In the genomic region with DNA sequence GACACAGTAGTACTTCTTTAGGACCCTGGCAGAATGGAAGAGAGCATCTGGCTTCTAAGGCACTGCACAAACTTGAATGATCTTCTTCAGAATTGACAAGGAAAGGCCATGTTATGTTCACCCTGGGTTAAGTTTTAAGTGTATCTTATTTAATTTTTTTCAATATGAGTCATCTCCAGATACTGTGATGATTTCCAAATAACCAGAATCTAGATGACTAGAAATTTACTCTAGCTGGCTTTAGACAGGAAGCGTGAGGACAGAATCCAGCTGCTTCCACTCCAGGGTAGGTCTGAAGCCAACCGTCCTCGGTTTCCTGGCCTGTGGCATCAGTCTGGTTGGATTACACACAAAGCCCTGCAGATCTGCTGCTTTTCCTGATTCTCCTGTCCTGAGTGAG, we compare ENCODE assay signal across 7 cellular contexts.
DNase-seq lines count a peak whose midpoint lies in the region; ATAC-seq and TF ChIP-seq lines count a peak whose summit lies in the region.
"Not testable (repeated sequence)": the region's sequence is repeated elsewhere in the genome, so short reads cannot be mapped to it uniquely, and the experiment has no call there.

No MANE protein-coding gene starts in this region.

- H3K9me3 Mint-ChIP-seq in T-helper 1 cell treated with Interleukin-12 subunit alpha and Interleukin-12 subunit beta and Interleukin-4 antibody, amounts not matched to agents 30 μg/mL and 1 μg/mL, for 36 hours; activated CD8-positive, alpha-beta T cell treated with anti-CD3 and anti-CD28 coated beads for 36 hours; activated naive CD4-positive, alpha-beta T cell treated with anti-CD3 and anti-CD28 coated beads, Interleukin-2, amount 10 ng/mL, durations not matched to agents 7 days and 5 days; naive thymus-derived CD4-positive, alpha-beta T cell; stimulated activated memory B cell treated with anti-CD40 and anti-IgM and Interleukin-4, amounts not matched to agents 10 μg/mL and 1 μg/mL and 100 μg/mL, for 72 hours: not testable (repeated sequence)

- H3K27ac ChIP-seq in fibroblast of lung (ENCODE audit: insufficient read depth, low read length) = peak overlapping the region; percentile 9
- not testable (repeated sequence) for H3K27ac ChIP-seq in naive thymus-derived CD4-positive, alpha-beta T cell (ENCODE audit: low read depth, low read length)

- peaks cover 19% of the 10 kb centered on the region for H3K4me1 Mint-ChIP-seq in T-helper 1 cell treated with Interleukin-12 subunit alpha and Interleukin-12 subunit beta and Interleukin-4 antibody, amounts not matched to agents 30 μg/mL and 1 μg/mL, for 36 hours (ENCODE audit: low read depth)
- peaks cover 14% of the 10 kb centered on the region for H3K4me1 Mint-ChIP-seq in activated CD8-positive, alpha-beta T cell treated with anti-CD3 and anti-CD28 coated beads for 36 hours (ENCODE audit: low read depth)
- peaks cover 23% of the 10 kb centered on the region for H3K4me1 Mint-ChIP-seq in activated naive CD4-positive, alpha-beta T cell treated with anti-CD3 and anti-CD28 coated beads, Interleukin-2, amount 10 ng/mL, durations not matched to agents 7 days and 5 days
- H3K4me1 Mint-ChIP-seq in naive thymus-derived CD4-positive, alpha-beta T cell = peaks cover 0 to 20% (median 0%) of the 10 kb centered on the region in 7 donors
- not testable (repeated sequence) for H3K4me1 Mint-ChIP-seq in stimulated activated memory B cell treated with anti-CD40 and anti-IgM and Interleukin-4, amounts not matched to agents 10 μg/mL and 1 μg/mL and 100 μg/mL, for 72 hours

- H3K27me3 ChIP-seq in fibroblast of lung (ENCODE audit: control insufficient read depth, insufficient read depth, low read length); naive thymus-derived CD4-positive, alpha-beta T cell (ENCODE audit: control insufficient read depth in 2 of 2, insufficient read depth in 2 of 2, low read length in 2 of 2): not testable (repeated sequence)

- peak overlapping the region; percentile 77 for H3K27ac Mint-ChIP-seq in T-helper 1 cell treated with Interleukin-12 subunit alpha and Interleukin-12 subunit beta and Interleukin-4 antibody, amounts not matched to agents 30 μg/mL and 1 μg/mL, for 36 hours
- not testable (repeated sequence) for H3K27ac Mint-ChIP-seq in activated CD8-positive, alpha-beta T cell treated with anti-CD3 and anti-CD28 coated beads for 36 hours; activated naive CD4-positive, alpha-beta T cell treated with anti-CD3 and anti-CD28 coated beads, Interleukin-2, amount 10 ng/mL, durations not matched to agents 7 days and 5 days; stimulated activated memory B cell treated with anti-CD40 and anti-IgM and Interleukin-4, amounts not matched to agents 10 μg/mL and 1 μg/mL and 100 μg/mL, for 72 hours
- H3K27ac Mint-ChIP-seq in naive thymus-derived CD4-positive, alpha-beta T cell = peak overlapping the region in 1 of 9 donors; percentile 54

- not testable (repeated sequence) for H4K20me1 ChIP-seq in fibroblast of lung (ENCODE audit: control insufficient read depth, extremely low read depth, insufficient read depth, low read length)

- peaks cover 13% of the 10 kb centered on the region for H3K36me3 Mint-ChIP-seq in T-helper 1 cell treated with Interleukin-12 subunit alpha and Interleukin-12 subunit beta and Interleukin-4 antibody, amounts not matched to agents 30 μg/mL and 1 μg/mL, for 36 hours (ENCODE audit: low read depth)
- not testable (repeated sequence) for H3K36me3 Mint-ChIP-seq in activated CD8-positive, alpha-beta T cell treated with anti-CD3 and anti-CD28 coated beads for 36 hours (ENCODE audit: low read depth); stimulated activated memory B cell treated with anti-CD40 and anti-IgM and Interleukin-4, amounts not matched to agents 10 μg/mL and 1 μg/mL and 100 μg/mL, for 72 hours
- H3K36me3 Mint-ChIP-seq in activated naive CD4-positive, alpha-beta T cell treated with anti-CD3 and anti-CD28 coated beads, Interleukin-2, amount 10 ng/mL, durations not matched to agents 7 days and 5 days = peaks cover 12% of the 10 kb centered on the region
- H3K36me3 Mint-ChIP-seq in naive thymus-derived CD4-positive, alpha-beta T cell = peaks cover 0 to 13% (median 0%) of the 10 kb centered on the region in 5 donors

- CTCF ChIA-PET in activated CD8-positive, alpha-beta T cell treated with anti-CD3 and anti-CD28 coated beads for 36 hours (lab: Charles Lee); activated naive CD4-positive, alpha-beta T cell treated with anti-CD3 and anti-CD28 coated beads, Interleukin-2, amount 10 ng/mL, durations not matched to agents 7 days and 5 days (lab: Charles Lee); naive thymus-derived CD4-positive, alpha-beta T cell (lab: Charles Lee): not testable (repeated sequence)

- intact Hi-C loops in activated CD8-positive, alpha-beta T cell treated with anti-CD3 and anti-CD28 coated beads for 36 hours (cut with micrococcal nuclease); naive thymus-derived CD4-positive, alpha-beta T cell (cut with micrococcal nuclease): not testable (repeated sequence)

- not testable (repeated sequence) for H3K9me3 ChIP-seq in fibroblast of lung (ENCODE audit: control insufficient read depth, insufficient read depth, low read depth, low read length); naive thymus-derived CD4-positive, alpha-beta T cell (ENCODE audit: control insufficient read depth in 2 of 3, low read length in 3 of 3)

- H3K4me3 ChIP-seq in fibroblast of lung (replicated peaks in 1 of 4; ENCODE audit: control extremely low read depth in 1 of 4, insufficient read depth in 1 of 4, low read depth in 3 of 4, low read length in 4 of 4) = peak overlapping the region in 1 of 4 experiments; percentile 43
- not testable (repeated sequence) for H3K4me3 ChIP-seq in naive thymus-derived CD4-positive, alpha-beta T cell (ENCODE audit: low read length)

- H3K4me2 ChIP-seq in fibroblast of lung (ENCODE audit: extremely low read depth, insufficient read depth, low read length) = not testable (repeated sequence)

- not testable (repeated sequence) for H2AFZ ChIP-seq in fibroblast of lung (ENCODE audit: low read length)

- DNase-seq in activated CD8-positive, alpha-beta T cell treated with anti-CD3 and anti-CD28 coated beads for 36 hours; activated naive CD4-positive, alpha-beta T cell treated with anti-CD3 and anti-CD28 coated beads, Interleukin-2, amount 10 ng/mL, durations not matched to agents 7 days and 5 days; fibroblast of lung (ENCODE audit: low read depth in 2 of 2); naive thymus-derived CD4-positive, alpha-beta T cell: not testable (repeated sequence)

- H3K4me3 Mint-ChIP-seq in T-helper 1 cell treated with Interleukin-12 subunit alpha and Interleukin-12 subunit beta and Interleukin-4 antibody, amounts not matched to agents 30 μg/mL and 1 μg/mL, for 36 hours = peak overlapping the region; percentile 82
- peak overlapping the region; percentile 54 for H3K4me3 Mint-ChIP-seq in activated CD8-positive, alpha-beta T cell treated with anti-CD3 and anti-CD28 coated beads for 36 hours
- peak overlapping the region; percentile 45 for H3K4me3 Mint-ChIP-seq in activated naive CD4-positive, alpha-beta T cell treated with anti-CD3 and anti-CD28 coated beads, Interleukin-2, amount 10 ng/mL, durations not matched to agents 7 days and 5 days
- peak overlapping the region in 1 of 10 donors; percentile 77 for H3K4me3 Mint-ChIP-seq in naive thymus-derived CD4-positive, alpha-beta T cell
- H3K4me3 Mint-ChIP-seq in stimulated activated memory B cell treated with anti-CD40 and anti-IgM and Interleukin-4, amounts not matched to agents 10 μg/mL and 1 μg/mL and 100 μg/mL, for 72 hours = not testable (repeated sequence)

- TF ChIP-seq CTCF in activated CD8-positive, alpha-beta T cell treated with anti-CD3 and anti-CD28 coated beads for 36 hours (IDR thresholded peaks at IDR 0.05); fibroblast of lung (conservative IDR thresholded peaks at IDR 0.05 in 1 of 2, IDR thresholded peaks at IDR 0.05 in 1 of 2; ENCODE audit: low read depth in 1 of 2, low read length in 2 of 2): not testable (repeated sequence)

- H3K9ac ChIP-seq in fibroblast of lung (ENCODE audit: insufficient read depth, low read length) = not testable (repeated sequence)

- H3K36me3 ChIP-seq in fibroblast of lung (ENCODE audit: control insufficient read depth, insufficient read depth, low read length); naive thymus-derived CD4-positive, alpha-beta T cell (ENCODE audit: control insufficient read depth in 2 of 3, insufficient read depth in 3 of 3, low read length in 3 of 3): not testable (repeated sequence)

- ATAC-seq in GM18907 (IDR thresholded peaks at IDR 0.05; ENCODE audit: unreplicated experiment) = peak; percentile 42
- peak; percentile 49 for ATAC-seq in activated CD8-positive, alpha-beta T cell treated with anti-CD3 and anti-CD28 coated beads for 36 hours
- peak; percentile 33 for ATAC-seq in naive thymus-derived CD4-positive, alpha-beta T cell
- ATAC-seq in stimulated activated memory B cell treated with anti-CD40 and anti-IgM and Interleukin-4, amounts not matched to agents 10 μg/mL and 1 μg/mL and 100 μg/mL, for 72 hours = peak; percentile 52

- POLR2A ChIA-PET in activated CD8-positive, alpha-beta T cell treated with anti-CD3 and anti-CD28 coated beads for 36 hours (lab: Charles Lee); naive thymus-derived CD4-positive, alpha-beta T cell (lab: Charles Lee): not testable (repeated sequence)

- H3K27me3 Mint-ChIP-seq in T-helper 1 cell treated with Interleukin-12 subunit alpha and Interleukin-12 subunit beta and Interleukin-4 antibody, amounts not matched to agents 30 μg/mL and 1 μg/mL, for 36 hours (ENCODE audit: low read depth); activated CD8-positive, alpha-beta T cell treated with anti-CD3 and anti-CD28 coated beads for 36 hours; activated naive CD4-positive, alpha-beta T cell treated with anti-CD3 and anti-CD28 coated beads, Interleukin-2, amount 10 ng/mL, durations not matched to agents 7 days and 5 days; naive thymus-derived CD4-positive, alpha-beta T cell; stimulated activated memory B cell treated with anti-CD40 and anti-IgM and Interleukin-4, amounts not matched to agents 10 μg/mL and 1 μg/mL and 100 μg/mL, for 72 hours: not testable (repeated sequence)

- H3K4me1 ChIP-seq in fibroblast of lung (ENCODE audit: control insufficient read depth, extremely low read depth, insufficient read depth, low read length); naive thymus-derived CD4-positive, alpha-beta T cell (ENCODE audit: control insufficient read depth in 2 of 2, insufficient read depth in 2 of 2, low read length in 2 of 2): not testable (repeated sequence)

- peaks cover 40% of the 10 kb centered on the region for H3K79me2 ChIP-seq in fibroblast of lung (ENCODE audit: control insufficient read depth, insufficient read depth, low read length)
